In genomic region chr18:26489191-26489590, GRCh38 we compare ENCODE assay signal across 15 cellular contexts.
"Had no signal": no experiment of that assay in that cellular context is flagged by ENCODE, and none has a peak within 500 bp of the region (broad histone marks: within the 10 kb centered on the region; RNA-seq: fewer than 3 reads in every experiment).

No MANE protein-coding gene starts in this region.

- ATAC-seq: heart left ventricle; naive thymus-derived CD4-positive, alpha-beta T cell had no signal

- FAIRE-seq: small intestine, urothelium cell line had no signal

- H3K4me3 ChIP-seq: coronary artery, esophagus squamous epithelium, heart left ventricle, right atrium auricular region had no signal

- H3K4me1 ChIP-seq: heart left ventricle had no signal

- H3K9me3 ChIP-seq: esophagus squamous epithelium, heart left ventricle, neutrophil, right atrium auricular region had no signal

- H3K27ac ChIP-seq: coronary artery, heart left ventricle, neutrophil had no signal

- H3K36me3 ChIP-seq: heart left ventricle, neutrophil, right atrium auricular region had no signal

- DNase-seq: effector CD8-positive, alpha-beta T cell; esophagus squamous epithelium; heart left ventricle; hippocampal formation; kidney glomerular epithelial cell; naive thymus-derived CD4-positive, alpha-beta T cell; posterior cingulate gyrus; small intestine; stimulated activated CD4-positive, alpha-beta T cell treated with anti-CD3 and anti-CD28 coated beads, Interleukin-12 subunit alpha, Interleukin-12 subunit beta, amount 100 ng/mL, for 4 hours; stimulated activated naive CD4-positive, alpha-beta T cell; trophoblast cell had no signal

- H3K27me3 ChIP-seq: esophagus squamous epithelium, heart left ventricle, neutrophil, right atrium auricular region had no signal
